11 cellular contexts compared by ENCODE assay signal in the genomic region with DNA sequence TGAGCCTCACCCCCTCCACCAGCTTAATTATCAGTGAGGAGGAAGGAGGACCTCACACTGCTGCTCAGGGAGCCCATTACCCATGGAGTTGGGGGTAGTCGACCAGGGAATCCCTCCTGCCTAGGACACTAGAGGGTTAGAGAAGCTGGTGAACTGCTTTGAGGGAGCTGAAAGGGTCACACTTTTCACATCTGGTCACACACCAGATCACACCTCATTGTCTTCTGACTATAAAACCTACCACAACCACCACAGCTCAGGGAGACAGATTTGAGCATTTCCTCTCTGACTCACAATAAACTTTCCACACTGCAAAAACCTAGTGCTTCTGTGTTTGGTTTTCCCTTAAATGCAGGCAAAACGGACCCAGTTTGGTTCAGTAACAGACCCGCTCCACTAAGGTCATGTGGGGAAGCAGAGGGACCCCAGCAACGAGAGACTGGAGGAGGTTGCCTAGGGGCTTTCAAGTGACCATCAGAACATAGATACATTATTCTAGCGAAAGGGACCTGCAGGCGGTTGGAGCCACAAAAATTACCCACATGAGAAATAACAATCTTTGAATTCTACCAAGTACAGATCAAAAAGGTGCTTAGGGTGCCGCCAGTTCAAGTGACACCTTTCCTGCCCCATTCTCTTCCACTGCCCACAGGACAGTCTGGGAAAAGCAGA.
DNase-seq lines count a peak whose midpoint lies in the region; ATAC-seq and TF ChIP-seq lines count a peak whose summit lies in the region.
"Had no signal": no experiment of that assay in that cellular context is flagged by ENCODE, and none has a peak within 500 bp of the region (broad histone marks: within the 10 kb centered on the region; RNA-seq: fewer than 3 reads in every experiment).

No MANE protein-coding gene starts in this region.

- CTCF ChIA-PET in HEK293 (lab: Yijun Ruan, JAX) = no interaction called here

- peak; percentile 82 for ATAC-seq in GM18909 (IDR thresholded peaks at IDR 0.05; ENCODE audit: poor library complexity, unreplicated experiment)
- peak; percentile 70 for ATAC-seq in HG03565 (IDR thresholded peaks at IDR 0.05; ENCODE audit: unreplicated experiment)
- ATAC-seq: K562 had no signal

- intact Hi-C loops in adrenal gland (cut with DNase I) = no loop called here
- intact Hi-C loops in posterior vena cava (cut with DNase I) = no loop called here

- 47 to 61% (median 56%) methylated on average over 7 of the region's 7 CpGs for WGBS in adrenal gland, 4 donors

- TF ChIP-seq POLR2A in adrenal gland (IDR thresholded peaks at IDR 0.05) = no peak

- no peak overlapping the region for H3K27ac ChIP-seq in HEK293 (ENCODE audit: extremely low read depth, low read depth, low read length)
- no peak overlapping the region for H3K27ac ChIP-seq in adrenal gland

- no peaks in the 10 kb centered on the region for H3K36me3 Mint-ChIP-seq in nephron (ENCODE audit: low read depth)

- peak overlapping the region in 2 of 3 experiments; percentile 20 to 67 for H3K27ac Mint-ChIP-seq in nephron

- H3K4me3 Mint-ChIP-seq in nephron = no peak overlapping the region

- no peaks in the 10 kb centered on the region for H3K27me3 ChIP-seq in adrenal gland

- no peak overlapping the region for H3K4me3 ChIP-seq in HEK293 (ENCODE audit: low read depth, low read length)
- H3K4me3 ChIP-seq in adrenal gland = no peak overlapping the region
- H3K4me3 ChIP-seq: K562, lung had no signal

- H3K36me3 ChIP-seq in HEK293 (ENCODE audit: control insufficient read depth in 2 of 2, insufficient read depth in 1 of 2, low read length in 2 of 2) (no peaks in the 10 kb centered on the region), adrenal gland (replicated peaks in 1 of 2) (no peaks in the 10 kb centered on the region)

- H3K9me3 ChIP-seq in HEK293 (ENCODE audit: control insufficient read depth, insufficient read depth, low read depth, low read length) (no peaks in the 10 kb centered on the region), adrenal gland (replicated peaks in 1 of 3) (no peaks in the 10 kb centered on the region)

- TF ChIP-seq CTCF in HEK293 (tag by site-specific recombination; IDR thresholded peaks at IDR 0.05) (no peak), nephron (IDR thresholded peaks at IDR 0.05; ENCODE audit: unreplicated experiment in 3 of 3) (no peak), adrenal gland (IDR thresholded peaks at IDR 0.05) (no peak)

- no peaks in the 10 kb centered on the region for H3K9me3 Mint-ChIP-seq in nephron

- H3K4me1 Mint-ChIP-seq in nephron = peaks cover 4% of the 10 kb centered on the region

- POLR2A ChIA-PET in HEK293 (lab: Yijun Ruan, JAX) = no interaction called here

- H3K27me3 Mint-ChIP-seq in nephron (ENCODE audit: low read depth) = no peaks in the 10 kb centered on the region

- DNase-seq in central memory CD4-positive, alpha-beta T cell = no peak
- DNase-seq in adrenal gland (no peak), posterior vena cava (ENCODE audit: low spot score) (no peak)
- DNase-seq in activated naive CD4-positive, alpha-beta T cell treated with anti-CD3 and anti-CD28 coated beads, Interleukin-2, amount 50 U/mL, for 16 hours = no peak
- DNase-seq: SHP77 had no signal

- H3K4me1 ChIP-seq in HEK293 (ENCODE audit: control insufficient read depth, insufficient read depth, low read length) = no peaks in the 10 kb centered on the region; the same call in 1 of the 2 replicates
- no peaks in the 10 kb centered on the region for H3K4me1 ChIP-seq in adrenal gland (replicated peaks in 1 of 2)

TF ChIP-seq in HEK293, 187 proteins besides CTCF, POLR2A, EP300 and RAD21:
- peak; percentile 82 for TF ChIP-seq ZNF18 (tag by site-specific recombination; IDR thresholded peaks at IDR 0.05)
- TF ChIP-seq ZNF248 (tag by site-specific recombination; IDR thresholded peaks at IDR 0.05) = no peak
